ENCODE assay signal across 1 cellular context in genomic region chr5:110038297-110038997, GRCh38.
TF ChIP-seq lines count a peak whose summit lies in the region.

No MANE protein-coding gene starts in this region.

TF ChIP-seq in GM23338, 12 proteins besides CTCF, POLR2A, EP300 and RAD21 (continued from another document):
- TF ChIP-seq ZNF462 (CRISPR knock-in tag; IDR thresholded peaks at IDR 0.05) (no peak), EZH2phosphoT487 (IDR thresholded peaks at IDR 0.05; ENCODE audit: unreplicated experiment) (no peak), POLR2AphosphoS5 (IDR thresholded peaks at IDR 0.05; ENCODE audit: low read depth) (no peak), CREB1 (CRISPR knock-in tag; IDR thresholded peaks at IDR 0.05; ENCODE audit: low read depth) (no peak), STAT1 (IDR thresholded peaks at IDR 0.05; ENCODE audit: unreplicated experiment) (no peak), NANOG (IDR thresholded peaks at IDR 0.05; ENCODE audit: borderline replicate concordance) (no peak), EZH2 (IDR thresholded peaks at IDR 0.05; ENCODE audit: low read depth, unreplicated experiment) (no peak), ETS1 (IDR thresholded peaks at IDR 0.05) (no peak), ZNF114 (CRISPR knock-in tag; IDR thresholded peaks at IDR 0.05) (no peak), JUNB (IDR thresholded peaks at IDR 0.05; ENCODE audit: unreplicated experiment) (no peak), ZNF331 (CRISPR knock-in tag; IDR thresholded peaks at IDR 0.05; ENCODE audit: low read depth) (no peak)
